15 cellular contexts compared by ENCODE assay signal in the genomic region with DNA sequence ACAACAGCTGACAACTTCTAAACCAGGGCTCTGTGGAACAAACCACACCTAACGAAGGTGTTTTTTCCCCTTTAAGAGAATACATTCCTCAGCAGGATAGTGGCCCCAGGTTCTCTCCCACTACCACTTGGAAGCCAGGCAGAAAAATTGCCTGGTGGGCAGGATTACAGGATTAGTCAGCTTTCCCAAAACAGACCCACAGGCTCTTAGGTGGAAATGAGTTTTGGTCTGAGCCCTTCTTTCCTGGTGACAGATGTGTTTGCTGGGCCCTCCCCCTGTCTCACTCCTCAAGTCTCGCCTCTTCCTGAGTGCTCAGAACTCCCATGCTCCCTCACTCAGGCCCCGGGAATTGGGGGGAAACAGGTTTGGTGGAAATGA.
DNase-seq lines count a peak whose midpoint lies in the region; ATAC-seq and TF ChIP-seq lines count a peak whose summit lies in the region.
"Had no signal": no experiment of that assay in that cellular context is flagged by ENCODE, and none has a peak within 500 bp of the region (broad histone marks: within the 10 kb centered on the region; RNA-seq: fewer than 3 reads in every experiment).

No MANE protein-coding gene starts in this region.

- intact Hi-C loops in Caco-2 (cut with micrococcal nuclease; ENCODE audit: unreplicated experiment), result no loop called here
- intact Hi-C loops in prostate gland (cut with DNase I), result no loop called here
- intact Hi-C loops in spleen (cut with DNase I; ENCODE audit: low total_unique reads), result loop anchor here (10.0 kb wide), 1 partner anchor 57 kb away; no protein-coding TSS in a partner anchor

- peaks cover 26% of the 10 kb centered on the region for H3K4me1 Mint-ChIP-seq in Caco-2 (ENCODE audit: low read depth, unreplicated experiment)
- H3K4me1 Mint-ChIP-seq in activated CD4-positive, alpha-beta memory T cell treated with anti-CD3 and anti-CD28 coated beads, Interleukin-2, amount 10 ng/mL, durations not matched to agents 7 days and 5 days, result peaks cover 5% of the 10 kb centered on the region
- H3K4me1 Mint-ChIP-seq: activated B cell treated with CpG ODN at 0.5 μM for 24 hours had no signal

- WGBS in prostate gland, result 61% methylated on average over 3 of the region's 3 CpGs
- 44 to 75% (median 54%) methylated on average over 3 of the region's 3 CpGs for WGBS in spleen, 5 donors

- TF ChIP-seq CTCF in Caco-2 (IDR thresholded peaks at IDR 0.05; ENCODE audit: insufficient read depth in 1 of 2, low read depth in 1 of 2, low read length in 1 of 2, severe bottlenecking in 1 of 2, unreplicated experiment in 1 of 2) (no peak), Peyer's patch (IDR thresholded peaks at IDR 0.05) (no peak), fibroblast of mammary gland (conservative IDR thresholded peaks at IDR 0.05; ENCODE audit: control insufficient read depth, insufficient read depth, low read depth, low read length) (no peak), prostate gland (IDR thresholded peaks at IDR 0.05) (no peak), spleen (IDR thresholded peaks at IDR 0.05 in 8 of 11, conservative IDR thresholded peaks at IDR 0.05 in 3 of 11) (no peak)

- TF ChIP-seq POLR2A in Peyer's patch (IDR thresholded peaks at IDR 0.05), result no peak
- no peak for TF ChIP-seq POLR2A in prostate gland (IDR thresholded peaks at IDR 0.05)
- no peak for TF ChIP-seq POLR2A in spleen (IDR thresholded peaks at IDR 0.05)

- H3K36me3 ChIP-seq in Caco-2 (ENCODE audit: control insufficient read depth, insufficient read depth, low read length) (no peaks in the 10 kb centered on the region), Peyer's patch (no peaks in the 10 kb centered on the region), prostate gland (no peaks in the 10 kb centered on the region), spleen (no peaks in the 10 kb centered on the region)
- H3K36me3 ChIP-seq: neutrophil had no signal

- BruUV-seq in Caco-2 (replicated peaks; lab: Mats Ljungman, UMichigan), result no TSS peak

- no peaks in the 10 kb centered on the region for H3K9me3 Mint-ChIP-seq in Caco-2 (ENCODE audit: unreplicated experiment)
- H3K9me3 Mint-ChIP-seq in activated CD4-positive, alpha-beta memory T cell treated with anti-CD3 and anti-CD28 coated beads, Interleukin-2, amount 10 ng/mL, durations not matched to agents 7 days and 5 days, result no peaks in the 10 kb centered on the region
- H3K9me3 Mint-ChIP-seq: activated B cell treated with CpG ODN at 0.5 μM for 24 hours; stimulated activated naive CD8-positive, alpha-beta T cell treated with anti-CD3 and anti-CD28 coated beads, Interleukin-15, Interleukin-2, amounts not matched to agents 100 ng/mL and 50 ng/mL, for 24 hours had no signal

- H3K27ac ChIP-seq in Peyer's patch, result peak overlapping the region; percentile 10 to 61 (median 32)
- H3K27ac ChIP-seq in prostate gland, result peak overlapping the region; percentile 41 to 50
- H3K27ac ChIP-seq in spleen, result peak overlapping the region in 4 of 8 donors; percentile 22 to 82 (median 46)
- H3K27ac ChIP-seq: neutrophil had no signal

- no peak for ATAC-seq in SK-N-SH treated with all-trans-retinoic acid at 6 μM for 48 hours

- POLR2A ChIA-PET in Caco-2 (lab: Charles Lee), result no interaction called here
- POLR2A ChIA-PET in activated CD4-positive, alpha-beta memory T cell treated with anti-CD3 and anti-CD28 coated beads, Interleukin-2, amount 10 ng/mL, durations not matched to agents 7 days and 5 days (lab: Charles Lee), result no interaction called here

- H3K9me3 ChIP-seq in Caco-2 (no peaks in the 10 kb centered on the region), Peyer's patch (no peaks in the 10 kb centered on the region), prostate gland (no peaks in the 10 kb centered on the region), spleen (no peaks in the 10 kb centered on the region)
- H3K9me3 ChIP-seq: neutrophil had no signal

- H3K4me1 ChIP-seq in Caco-2 (peaks cover 41% of the 10 kb centered on the region), Peyer's patch (peaks cover 0 to 44% (median 12%) of the 10 kb centered on the region in 4 donors), prostate gland (replicated peaks) (peaks cover 5% of the 10 kb centered on the region), spleen (peaks cover 17 to 89% (median 52%) of the 10 kb centered on the region in 6 donors)

- H3K4me3 ChIP-seq in Caco-2 (ENCODE audit: low read depth, low read length), result no peak overlapping the region
- H3K4me3 ChIP-seq in Peyer's patch, result no peak overlapping the region
- H3K4me3 ChIP-seq in fibroblast of mammary gland (ENCODE audit: control insufficient read depth, low read depth, low read length), result no peak overlapping the region
- H3K4me3 ChIP-seq in prostate gland, result no peak overlapping the region
- H3K4me3 ChIP-seq in spleen, result no peak overlapping the region

- no peak for DNase-seq in Caco-2
- no peak for DNase-seq in Peyer's patch
- DNase-seq in fibroblast of mammary gland (ENCODE audit: low read depth), result peak; percentile 38
- DNase-seq in prostate gland (ENCODE audit: low spot score), result no peak
- no peak for DNase-seq in spleen
- DNase-seq in activated CD4-positive, alpha-beta memory T cell treated with anti-CD3 and anti-CD28 coated beads, Interleukin-2, amount 10 ng/mL, durations not matched to agents 7 days and 5 days, result no peak
- DNase-seq in NCI-H1092 (lab: John Stamatoyannopoulos, UW), result no peak
- DNase-seq: activated B cell treated with CpG ODN at 0.5 μM for 24 hours; activated T-cell treated with anti-CD3 and anti-CD28 coated beads, Interleukin-2, amount 50 U/mL, for 48 hours; NCI-H1048; NCI-H446 treated with DMSO at 0.1 percent for 48 hours; stimulated activated CD4-positive, alpha-beta T cell treated with anti-CD3 and anti-CD28 coated beads, Interleukin-2, amount 100 ng/mL, for 48 hours had no signal

- no peak overlapping the region for H3K4me3 Mint-ChIP-seq in Caco-2 (ENCODE audit: unreplicated experiment)
- H3K4me3 Mint-ChIP-seq in activated CD4-positive, alpha-beta memory T cell treated with anti-CD3 and anti-CD28 coated beads, Interleukin-2, amount 10 ng/mL, durations not matched to agents 7 days and 5 days, result no peak overlapping the region
- H3K4me3 Mint-ChIP-seq: activated B cell treated with CpG ODN at 0.5 μM for 24 hours; stimulated activated naive CD8-positive, alpha-beta T cell treated with anti-CD3 and anti-CD28 coated beads, Interleukin-15, Interleukin-2, amounts not matched to agents 100 ng/mL and 50 ng/mL, for 24 hours had no signal

- H3K27me3 Mint-ChIP-seq in Caco-2 (ENCODE audit: insufficient read depth, unreplicated experiment), result no peaks in the 10 kb centered on the region
- H3K27me3 Mint-ChIP-seq in activated CD4-positive, alpha-beta memory T cell treated with anti-CD3 and anti-CD28 coated beads, Interleukin-2, amount 10 ng/mL, durations not matched to agents 7 days and 5 days, result no peaks in the 10 kb centered on the region
- H3K27me3 Mint-ChIP-seq: stimulated activated naive CD8-positive, alpha-beta T cell treated with anti-CD3 and anti-CD28 coated beads, Interleukin-15, Interleukin-2, amounts not matched to agents 100 ng/mL and 50 ng/mL, for 24 hours had no signal

- no peaks in the 10 kb centered on the region for H3K27me3 ChIP-seq in Caco-2 (replicated peaks; ENCODE audit: control insufficient read depth, insufficient read depth, low read length)
- no peaks in the 10 kb centered on the region for H3K27me3 ChIP-seq in Peyer's patch
- no peaks in the 10 kb centered on the region for H3K27me3 ChIP-seq in prostate gland (replicated peaks; ENCODE audit: insufficient read depth)
- no peaks in the 10 kb centered on the region for H3K27me3 ChIP-seq in spleen (replicated peaks in 1 of 7)
- H3K27me3 ChIP-seq: neutrophil had no signal

- CTCF ChIA-PET in Caco-2 (lab: Charles Lee), result no interaction called here
- CTCF ChIA-PET in activated CD4-positive, alpha-beta memory T cell treated with anti-CD3 and anti-CD28 coated beads, Interleukin-2, amount 10 ng/mL, durations not matched to agents 7 days and 5 days (lab: Charles Lee), result no interaction called here

- peak overlapping the region; percentile 59 for H3K27ac Mint-ChIP-seq in Caco-2 (ENCODE audit: unreplicated experiment)
- H3K27ac Mint-ChIP-seq in activated CD4-positive, alpha-beta memory T cell treated with anti-CD3 and anti-CD28 coated beads, Interleukin-2, amount 10 ng/mL, durations not matched to agents 7 days and 5 days, result no peak overlapping the region
- H3K27ac Mint-ChIP-seq: activated B cell treated with CpG ODN at 0.5 μM for 24 hours; stimulated activated naive CD8-positive, alpha-beta T cell treated with anti-CD3 and anti-CD28 coated beads, Interleukin-15, Interleukin-2, amounts not matched to agents 100 ng/mL and 50 ng/mL, for 24 hours had no signal

- H3K36me3 Mint-ChIP-seq in Caco-2 (ENCODE audit: insufficient read depth, unreplicated experiment), result no peaks in the 10 kb centered on the region
- no peaks in the 10 kb centered on the region for H3K36me3 Mint-ChIP-seq in activated CD4-positive, alpha-beta memory T cell treated with anti-CD3 and anti-CD28 coated beads, Interleukin-2, amount 10 ng/mL, durations not matched to agents 7 days and 5 days (ENCODE audit: low read depth)

TF ChIP-seq in SK-N-SH treated with all-trans-retinoic acid at 6 μM for 48 hours, 23 proteins besides CTCF, POLR2A, EP300 and RAD21 (continues in another document):
- no peak for TF ChIP-seq OSR1 (CRISPR knock-in tag; IDR thresholded peaks at IDR 0.05)
- TF ChIP-seq ARNTL (CRISPR knock-in tag; IDR thresholded peaks at IDR 0.05; ENCODE audit: borderline replicate concordance, low read depth), result no peak
- TF ChIP-seq, protein P1, sequence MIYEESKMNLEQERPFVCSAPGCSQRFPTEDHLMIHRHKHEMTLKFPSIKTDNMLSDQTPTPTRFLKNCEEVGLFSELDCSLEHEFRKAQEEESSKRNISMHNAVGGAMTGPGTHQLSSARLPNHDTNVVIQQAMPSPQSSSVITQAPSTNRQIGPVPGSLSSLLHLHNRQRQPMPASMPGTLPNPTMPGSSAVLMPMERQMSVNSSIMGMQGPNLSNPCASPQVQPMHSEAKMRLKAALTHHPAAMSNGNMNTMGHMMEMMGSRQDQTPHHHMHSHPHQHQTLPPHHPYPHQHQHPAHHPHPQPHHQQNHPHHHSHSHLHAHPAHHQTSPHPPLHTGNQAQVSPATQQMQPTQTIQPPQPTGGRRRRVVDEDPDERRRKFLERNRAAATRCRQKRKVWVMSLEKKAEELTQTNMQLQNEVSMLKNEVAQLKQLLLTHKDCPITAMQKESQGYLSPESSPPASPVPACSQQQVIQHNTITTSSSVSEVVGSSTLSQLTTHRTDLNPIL (CRISPR knock-in tag; IDR thresholded peaks at IDR 0.05; ENCODE audit: low read depth), result no peak
